In the genomic region with DNA sequence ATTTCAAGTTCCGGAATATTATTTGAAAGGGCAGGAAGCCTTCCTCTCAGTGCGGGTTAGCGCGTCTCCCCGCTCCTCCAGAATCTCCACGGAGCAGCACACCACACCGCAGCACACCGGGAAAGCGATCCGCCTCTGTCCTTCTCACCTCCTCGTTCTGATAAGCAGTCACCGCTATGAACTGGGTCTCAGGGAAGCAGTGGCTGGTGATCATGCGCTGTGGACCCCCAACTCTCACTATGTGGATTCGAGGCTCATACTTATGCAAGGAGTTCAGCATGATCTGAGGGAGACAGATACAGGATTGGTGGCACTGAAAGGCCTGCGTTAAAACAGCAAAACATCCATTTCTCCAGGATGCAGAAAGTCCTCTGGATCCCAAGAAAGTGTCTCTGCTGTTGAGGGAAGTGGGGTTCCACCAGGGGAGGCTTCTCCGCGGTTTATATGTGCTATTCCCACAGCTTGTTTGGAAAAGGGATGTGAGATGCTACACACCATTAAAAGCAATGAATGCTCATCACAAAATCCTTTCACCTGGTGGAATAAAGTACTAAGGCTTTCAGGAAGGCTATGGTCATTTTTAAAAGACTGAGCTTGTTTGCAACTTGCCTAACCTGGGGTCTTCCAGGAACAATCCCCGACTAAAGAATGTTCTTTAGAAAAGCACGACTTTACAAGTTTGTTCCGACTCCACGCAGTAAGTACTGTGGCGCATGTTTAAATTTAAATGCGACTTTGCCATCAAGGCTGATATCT, we compare ENCODE assay signal across 18 cellular contexts. TPM values are rescaled to one million over a fixed set of nuclear protein-coding genes. Genes with fewer than 3 reads are reported as not detected.
DNase-seq lines count a peak whose midpoint lies in the region; ATAC-seq and TF ChIP-seq lines count a peak whose summit lies in the region.
"Had no signal": no experiment of that assay in that cellular context is flagged by ENCODE, and none has a peak within 500 bp of the region (broad histone marks: within the 10 kb centered on the region; RNA-seq: fewer than 3 reads in every experiment).

No MANE protein-coding gene starts in this region.

- peaks cover 68% of the 10 kb centered on the region for H3K27me3 Mint-ChIP-seq in WTC11 (ENCODE audit: low read depth)

- H3K36me3 Mint-ChIP-seq in WTC11, result no peaks in the 10 kb centered on the region
- H3K36me3 Mint-ChIP-seq: CD4-positive, CD25-positive, alpha-beta regulatory T cell had no signal

- no peak for TF ChIP-seq CTCF in GM20000 (IDR thresholded peaks at IDR 0.05; ENCODE audit: extremely low read depth, missing control alignments)
- TF ChIP-seq CTCF in WTC11 (IDR thresholded peaks at IDR 0.05), result no peak

- H3K4me3 ChIP-seq in iPS-15b (ENCODE audit: low read depth, low read length), result peak overlapping the region; percentile 60
- H3K4me3 ChIP-seq: MG63 had no signal

- POLR2A ChIA-PET in WTC11 (lab: Charles Lee), result no interaction called here

- no peaks in the 10 kb centered on the region for H3K9me3 Mint-ChIP-seq in WTC11
- H3K9me3 Mint-ChIP-seq: CD4-positive, CD25-positive, alpha-beta regulatory T cell had no signal

- H3K27me3 ChIP-seq in iPS-15b (ENCODE audit: control insufficient read depth, insufficient read depth, low read length), result peaks cover 86% of the 10 kb centered on the region

- no peaks in the 10 kb centered on the region for H3K36me3 ChIP-seq in iPS-15b (ENCODE audit: control insufficient read depth, insufficient read depth, low read length)
- H3K36me3 ChIP-seq: MG63 had no signal

- peaks cover 3% of the 10 kb centered on the region for H3K4me1 ChIP-seq in iPS-15b (ENCODE audit: control insufficient read depth, insufficient read depth, low read length)

- H3K4me1 Mint-ChIP-seq in WTC11, result peaks cover 32% of the 10 kb centered on the region

- ATAC-seq in WTC11 (no peak), HG03442 (IDR thresholded peaks at IDR 0.05; ENCODE audit: unreplicated experiment) (no peak)
- ATAC-seq: HCT116 had no signal

- DNase-seq in GM20000 (ENCODE audit: low spot score) (peak; percentile 19), WTC11 (ENCODE audit: low spot score) (no peak), retina (peak; percentile 35), NCI-H345 (lab: John Stamatoyannopoulos, UW) (no peak), SKM-1 (lab: John Stamatoyannopoulos, UW; ENCODE audit: unreplicated experiment) (no peak)
- DNase-seq: AML-193; Calu3; CD4-positive, CD25-positive, alpha-beta regulatory T cell; MG63; NCI-H1105; NCI-H1694 treated with DMSO at 0.1 percent for 48 hours; NCI-H446 had no signal

- no peak overlapping the region for H3K27ac Mint-ChIP-seq in WTC11
- H3K27ac Mint-ChIP-seq: CD4-positive, CD25-positive, alpha-beta regulatory T cell had no signal

- no peak overlapping the region for H3K9ac ChIP-seq in iPS-15b (ENCODE audit: low read depth, low read length)
- H3K9ac ChIP-seq: KMS-11 had no signal

- H3K4me3 Mint-ChIP-seq in WTC11, result peak overlapping the region; percentile 73

- CTCF ChIA-PET in WTC11 (lab: Charles Lee), result interaction anchor here (0.8 to 2.5 kb wide), 4 partner anchors 8 to 216 kb away, joined by 3 to 9 read pairs (median 6); partner anchors contain the start of gene PRR18

- H3K9me3 ChIP-seq in iPS-15b (ENCODE audit: control insufficient read depth, insufficient read depth, low read length), result no peaks in the 10 kb centered on the region
- H3K9me3 ChIP-seq: MG63 had no signal

TF ChIP-seq in WTC11, 78 proteins besides CTCF, POLR2A, EP300 and RAD21:
- TF ChIP-seq, protein P1, sequence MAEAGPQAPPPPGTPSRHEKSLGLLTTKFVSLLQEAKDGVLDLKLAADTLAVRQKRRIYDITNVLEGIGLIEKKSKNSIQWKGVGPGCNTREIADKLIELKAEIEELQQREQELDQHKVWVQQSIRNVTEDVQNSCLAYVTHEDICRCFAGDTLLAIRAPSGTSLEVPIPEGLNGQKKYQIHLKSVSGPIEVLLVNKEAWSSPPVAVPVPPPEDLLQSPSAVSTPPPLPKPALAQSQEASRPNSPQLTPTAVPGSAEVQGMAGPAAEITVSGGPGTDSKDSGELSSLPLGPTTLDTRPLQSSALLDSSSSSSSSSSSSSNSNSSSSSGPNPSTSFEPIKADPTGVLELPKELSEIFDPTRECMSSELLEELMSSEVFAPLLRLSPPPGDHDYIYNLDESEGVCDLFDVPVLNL (CRISPR knock-in tag; IDR thresholded peaks at IDR 0.05; ENCODE audit: borderline replicate concordance, low read depth), result no peak
- TF ChIP-seq EMX1 (CRISPR knock-in tag; IDR thresholded peaks at IDR 0.05), result no peak
- no peak for TF ChIP-seq OVOL2 (CRISPR knock-in tag; IDR thresholded peaks at IDR 0.05; ENCODE audit: borderline replicate concordance)

RNA-seq across cellular contexts. Expression of gene TBXT, which starts 1.9 kb away (rescaled TPM):
- total RNA-seq in WTC11 (2021), result 0.15 to 0.50 TPM (median 0.21 TPM) in 3 replicates
- total RNA-seq: A673; Calu3; CD4-positive, CD25-positive, alpha-beta regulatory T cell; G401 had no signal

Comparison
In these comparisons a context has a peak if more than half of its experiments do, and no peak if none do; other contexts are left out.
1. DNase-seq: peak in GM20000 (single experiment) and retina (single experiment); none in WTC11 (single experiment), NCI-H345 (single experiment) and SKM-1 (single experiment).